ENCODE assay signal across 22 cellular contexts in the genomic region with DNA sequence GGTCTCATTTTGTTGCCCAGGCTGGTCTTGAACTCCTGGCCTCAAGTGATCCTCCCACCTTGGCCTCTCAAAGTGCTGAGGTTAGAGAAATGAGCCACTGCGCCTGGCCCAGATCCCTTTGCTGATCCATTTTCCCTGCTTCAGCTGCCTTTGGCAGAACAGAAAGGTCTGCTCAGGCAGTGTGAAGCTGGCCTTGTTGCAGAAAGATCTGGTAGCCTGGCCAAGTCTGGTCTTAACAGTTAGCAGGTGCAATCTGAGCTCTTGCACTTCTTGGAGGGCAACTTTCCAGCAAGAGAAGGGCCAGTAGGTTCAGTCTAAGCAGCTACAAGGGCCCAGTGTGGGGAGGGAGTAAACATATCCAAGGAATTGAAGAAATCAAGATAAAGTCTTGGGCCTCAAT. TPM values are rescaled to one million over a fixed set of nuclear protein-coding genes. Genes with fewer than 3 reads are reported as not detected.
DNase-seq lines count a peak whose midpoint lies in the region; ATAC-seq and TF ChIP-seq lines count a peak whose summit lies in the region.
"Had no signal": no experiment of that assay in that cellular context is flagged by ENCODE, and none has a peak within 500 bp of the region (broad histone marks: within the 10 kb centered on the region; RNA-seq: fewer than 3 reads in every experiment).

No MANE protein-coding gene starts in this region.

- H3K4me3 ChIP-seq in HEK293 (ENCODE audit: low read depth, low read length) (no peak overlapping the region), lower lobe of right lung (no peak overlapping the region)
- H3K4me3 ChIP-seq: ovary, right lobe of liver had no signal

- H3K27ac ChIP-seq in HEK293 (ENCODE audit: extremely low read depth, low read depth, low read length) (peak overlapping the region; percentile 70; the same call in 1 of the 2 replicates), VCaP (peak overlapping the region; percentile 55), lower lobe of right lung (peak overlapping the region; percentile 19)
- H3K27ac ChIP-seq: ovary had no signal

- H3K9me3 ChIP-seq in HEK293 (ENCODE audit: control insufficient read depth, insufficient read depth, low read depth, low read length) (no peaks in the 10 kb centered on the region), lower lobe of right lung (no peaks in the 10 kb centered on the region)
- H3K9me3 ChIP-seq: BE2C, ovary, right lobe of liver had no signal

- H3K27me3 Mint-ChIP-seq in stimulated activated naive B cell treated with anti-CD40 and anti-IgM and Interleukin-4, amounts not matched to agents 10 μg/mL and 1 μg/mL and 100 μg/mL, for 72 hours = no peaks in the 10 kb centered on the region
- H3K27me3 Mint-ChIP-seq: activated CD4-positive, alpha-beta T cell treated with anti-CD3 and anti-CD28 coated beads, Interleukin-2, amount 10 ng/mL, durations not matched to agents 24 days and 14 days; activated CD8-positive, alpha-beta memory T cell treated with anti-CD3 and anti-CD28 coated beads, Interleukin-2, amount 10 ng/mL, durations not matched to agents 7 days and 5 days; activated naive CD8-positive, alpha-beta T cell had no signal

- CTCF ChIA-PET in HEK293 (lab: Yijun Ruan, JAX) = interaction anchor here (0.5 to 2.3 kb wide), 5 partner anchors 8 to 273 kb away, joined by 3 to 10 read pairs (median 4); no protein-coding TSS in a partner anchor

- ATAC-seq in lower lobe of right lung = peak in 1 of 2 donors; percentile 27
- no peak for ATAC-seq in stimulated activated naive B cell treated with anti-CD40 and anti-IgM and Interleukin-4, amounts not matched to agents 10 μg/mL and 1 μg/mL and 100 μg/mL, for 72 hours (replicated peaks)
- no peak for ATAC-seq in HG03175 (IDR thresholded peaks at IDR 0.05; ENCODE audit: unreplicated experiment)
- ATAC-seq: activated CD8-positive, alpha-beta memory T cell treated with anti-CD3 and anti-CD28 coated beads, Interleukin-2, amount 10 ng/mL, durations not matched to agents 7 days and 5 days; natural killer cell had no signal

- H3K27me3 ChIP-seq in lower lobe of right lung (ENCODE audit: low read depth) = no peaks in the 10 kb centered on the region
- H3K27me3 ChIP-seq: BE2C, ovary, right lobe of liver had no signal

- no peaks in the 10 kb centered on the region for H3K9me3 Mint-ChIP-seq in stimulated activated naive B cell treated with anti-CD40 and anti-IgM and Interleukin-4, amounts not matched to agents 10 μg/mL and 1 μg/mL and 100 μg/mL, for 72 hours
- H3K9me3 Mint-ChIP-seq: activated CD4-positive, alpha-beta T cell treated with anti-CD3 and anti-CD28 coated beads, Interleukin-2, amount 10 ng/mL, durations not matched to agents 24 days and 14 days; natural killer cell had no signal

- no peak overlapping the region for H3K4me3 Mint-ChIP-seq in stimulated activated naive B cell treated with anti-CD40 and anti-IgM and Interleukin-4, amounts not matched to agents 10 μg/mL and 1 μg/mL and 100 μg/mL, for 72 hours
- H3K4me3 Mint-ChIP-seq: activated CD4-positive, alpha-beta T cell treated with anti-CD3 and anti-CD28 coated beads, Interleukin-2, amount 10 ng/mL, durations not matched to agents 24 days and 14 days; activated CD8-positive, alpha-beta memory T cell treated with anti-CD3 and anti-CD28 coated beads, Interleukin-2, amount 10 ng/mL, durations not matched to agents 7 days and 5 days; activated naive CD8-positive, alpha-beta T cell; natural killer cell had no signal

- DNase-seq in lower lobe of right lung = no peak
- DNase-seq in stimulated activated naive B cell treated with anti-CD40 and anti-IgM and Interleukin-4, amounts not matched to agents 10 μg/mL and 1 μg/mL and 100 μg/mL, for 72 hours = no peak
- DNase-seq in activated T-cell treated with anti-CD3 and anti-CD28 coated beads, Interleukin-2, amount 50 U/mL, for 48 hours = no peak
- no peak for DNase-seq in cerebellar nuclear complex (lab: John Stamatoyannopoulos, UW)
- DNase-seq: activated CD4-positive, alpha-beta T cell treated with anti-CD3 and anti-CD28 coated beads, Interleukin-2, amount 10 ng/mL, durations not matched to agents 24 days and 14 days; activated CD8-positive, alpha-beta memory T cell treated with anti-CD3 and anti-CD28 coated beads, Interleukin-2, amount 10 ng/mL, durations not matched to agents 7 days and 5 days; BE2C; COR-L47; glutamatergic neuron; GOT3; Kasumi-1; natural killer cell; NCI-H1105 treated with DMSO at 0.1 percent for 48 hours; NCI-H2081 treated with DMSO at 0.1 percent for 48 hours; NCI-H510A treated with DMSO at 0.1 percent for 48 hours; ovary; right lobe of liver; T-helper 2 cell had no signal

- H3K36me3 Mint-ChIP-seq in stimulated activated naive B cell treated with anti-CD40 and anti-IgM and Interleukin-4, amounts not matched to agents 10 μg/mL and 1 μg/mL and 100 μg/mL, for 72 hours = peaks cover 19 to 35% of the 10 kb centered on the region in 2 donors

- POLR2A ChIA-PET in HEK293 (lab: Yijun Ruan, JAX) = interaction anchor here (2.2 kb wide), 2 partner anchors 39 to 163 kb away, joined by 8 to 28 read pairs; a partner anchor contains a TSS

- no peaks in the 10 kb centered on the region for H3K36me3 ChIP-seq in HEK293 (ENCODE audit: control insufficient read depth in 2 of 2, insufficient read depth in 1 of 2, low read length in 2 of 2)
- H3K36me3 ChIP-seq in lower lobe of right lung = no peaks in the 10 kb centered on the region
- H3K36me3 ChIP-seq: BE2C, ovary, right lobe of liver had no signal

- peaks cover 23 to 32% of the 10 kb centered on the region in 2 donors for H3K4me1 Mint-ChIP-seq in stimulated activated naive B cell treated with anti-CD40 and anti-IgM and Interleukin-4, amounts not matched to agents 10 μg/mL and 1 μg/mL and 100 μg/mL, for 72 hours

- intact Hi-C loops in lower lobe of right lung (cut with DNase I) = no loop called here

- H3K27ac Mint-ChIP-seq in stimulated activated naive B cell treated with anti-CD40 and anti-IgM and Interleukin-4, amounts not matched to agents 10 μg/mL and 1 μg/mL and 100 μg/mL, for 72 hours = peak overlapping the region; percentile 31
- H3K27ac Mint-ChIP-seq: activated CD4-positive, alpha-beta T cell treated with anti-CD3 and anti-CD28 coated beads, Interleukin-2, amount 10 ng/mL, durations not matched to agents 24 days and 14 days; activated CD8-positive, alpha-beta memory T cell treated with anti-CD3 and anti-CD28 coated beads, Interleukin-2, amount 10 ng/mL, durations not matched to agents 7 days and 5 days; activated naive CD8-positive, alpha-beta T cell; natural killer cell had no signal

- TF ChIP-seq CTCF in HEK293 (tag by site-specific recombination; IDR thresholded peaks at IDR 0.05) = no peak
- no peak for TF ChIP-seq CTCF in VCaP (conservative IDR thresholded peaks at IDR 0.05)
- no peak for TF ChIP-seq CTCF in lower lobe of right lung (IDR thresholded peaks at IDR 0.05)

- peaks cover 28% of the 10 kb centered on the region for H3K4me1 ChIP-seq in HEK293 (ENCODE audit: control insufficient read depth, insufficient read depth, low read length)
- peaks cover 52% of the 10 kb centered on the region for H3K4me1 ChIP-seq in lower lobe of right lung
- H3K4me1 ChIP-seq: BE2C had no signal

TF ChIP-seq in HEK293, 187 proteins besides CTCF, POLR2A, EP300 and RAD21 (continues in another document):
- TF ChIP-seq KLF8 (tag by site-specific recombination; IDR thresholded peaks at IDR 0.05) (no peak), ZNF548 (tag by site-specific recombination; IDR thresholded peaks at IDR 0.05) (no peak), ZNF10 (tag by site-specific recombination; IDR thresholded peaks at IDR 0.05) (no peak), ZNF76 (tag by site-specific recombination; IDR thresholded peaks at IDR 0.05; ENCODE audit: borderline replicate concordance, low read depth) (no peak), ZNF747 (tag by site-specific recombination; IDR thresholded peaks at IDR 0.05) (no peak), ZNF121 (tag by site-specific recombination; IDR thresholded peaks at IDR 0.05) (no peak), ZNF292 (tag by site-specific recombination; IDR thresholded peaks at IDR 0.05; ENCODE audit: borderline replicate concordance, low read depth) (no peak), ZNF302 (tag by site-specific recombination; IDR thresholded peaks at IDR 0.05; ENCODE audit: low read depth) (no peak), ZNF416 (tag by site-specific recombination; IDR thresholded peaks at IDR 0.05) (no peak), ZNF558 (tag by site-specific recombination; IDR thresholded peaks at IDR 0.05) (no peak)
- TF ChIP-seq, protein P1, sequence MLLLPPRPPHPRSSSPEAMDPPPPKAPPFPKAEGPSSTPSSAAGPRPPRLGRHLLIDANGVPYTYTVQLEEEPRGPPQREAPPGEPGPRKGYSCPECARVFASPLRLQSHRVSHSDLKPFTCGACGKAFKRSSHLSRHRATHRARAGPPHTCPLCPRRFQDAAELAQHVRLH (tag by site-specific recombination; IDR thresholded peaks at IDR 0.05) = no peak
- TF ChIP-seq, protein P2, sequence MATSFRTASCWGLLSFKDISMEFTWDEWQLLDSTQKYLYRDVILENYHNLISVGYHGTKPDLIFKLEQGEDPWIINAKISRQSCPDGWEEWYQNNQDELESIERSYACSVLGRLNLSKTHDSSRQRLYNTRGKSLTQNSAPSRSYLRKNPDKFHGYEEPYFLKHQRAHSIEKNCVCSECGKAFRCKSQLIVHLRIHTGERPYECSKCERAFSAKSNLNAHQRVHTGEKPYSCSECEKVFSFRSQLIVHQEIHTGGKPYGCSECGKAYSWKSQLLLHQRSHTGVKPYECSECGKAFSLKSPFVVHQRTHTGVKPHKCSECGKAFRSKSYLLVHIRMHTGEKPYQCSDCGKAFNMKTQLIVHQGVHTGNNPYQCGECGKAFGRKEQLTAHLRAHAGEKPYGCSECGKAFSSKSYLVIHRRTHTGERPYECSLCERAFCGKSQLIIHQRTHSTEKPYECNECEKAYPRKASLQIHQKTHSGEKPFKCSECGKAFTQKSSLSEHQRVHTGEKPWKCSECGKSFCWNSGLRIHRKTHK (tag by site-specific recombination; IDR thresholded peaks at IDR 0.05) = no peak
- TF ChIP-seq, protein P3, sequence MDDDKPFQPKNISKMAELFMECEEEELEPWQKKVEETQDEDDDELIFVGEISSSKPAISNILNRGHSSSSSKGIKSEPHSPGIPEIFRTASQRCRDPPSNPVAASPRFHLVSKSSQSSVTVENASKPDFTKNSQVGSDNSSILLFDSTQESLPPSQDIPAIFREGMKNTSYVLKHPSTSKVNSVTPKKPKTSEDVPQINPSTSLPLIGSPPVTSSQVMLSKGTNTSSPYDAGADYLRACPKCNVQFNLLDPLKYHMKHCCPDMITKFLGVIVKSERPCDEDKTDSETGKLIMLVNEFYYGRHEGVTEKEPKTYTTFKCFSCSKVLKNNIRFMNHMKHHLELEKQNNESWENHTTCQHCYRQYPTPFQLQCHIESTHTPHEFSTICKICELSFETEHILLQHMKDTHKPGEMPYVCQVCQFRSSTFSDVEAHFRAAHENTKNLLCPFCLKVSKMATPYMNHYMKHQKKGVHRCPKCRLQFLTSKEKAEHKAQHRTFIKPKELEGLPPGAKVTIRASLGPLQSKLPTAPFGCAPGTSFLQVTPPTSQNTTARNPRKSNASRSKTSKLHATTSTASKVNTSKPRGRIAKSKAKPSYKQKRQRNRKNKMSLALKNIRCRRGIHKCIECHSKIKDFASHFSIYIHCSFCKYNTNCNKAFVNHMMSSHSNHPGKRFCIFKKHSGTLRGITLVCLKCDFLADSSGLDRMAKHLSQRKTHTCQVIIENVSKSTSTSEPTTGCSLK (tag by site-specific recombination; IDR thresholded peaks at IDR 0.05) = no peak

RNA-seq across cellular contexts. Expression of a gene that starts 38.8 kb away (rescaled TPM):
- 127 TPM for total RNA-seq in lower lobe of right lung

Comparison
In these comparisons a context has a peak if more than half of its experiments do, and no peak if none do; other contexts are left out.
1. H3K27ac ChIP-seq: peak in every context shown above with its lines; median percentile 70 in HEK293; 55 in VCaP; 19 in lower lobe of right lung.